23 cellular contexts compared by ENCODE assay signal in the genomic region with DNA sequence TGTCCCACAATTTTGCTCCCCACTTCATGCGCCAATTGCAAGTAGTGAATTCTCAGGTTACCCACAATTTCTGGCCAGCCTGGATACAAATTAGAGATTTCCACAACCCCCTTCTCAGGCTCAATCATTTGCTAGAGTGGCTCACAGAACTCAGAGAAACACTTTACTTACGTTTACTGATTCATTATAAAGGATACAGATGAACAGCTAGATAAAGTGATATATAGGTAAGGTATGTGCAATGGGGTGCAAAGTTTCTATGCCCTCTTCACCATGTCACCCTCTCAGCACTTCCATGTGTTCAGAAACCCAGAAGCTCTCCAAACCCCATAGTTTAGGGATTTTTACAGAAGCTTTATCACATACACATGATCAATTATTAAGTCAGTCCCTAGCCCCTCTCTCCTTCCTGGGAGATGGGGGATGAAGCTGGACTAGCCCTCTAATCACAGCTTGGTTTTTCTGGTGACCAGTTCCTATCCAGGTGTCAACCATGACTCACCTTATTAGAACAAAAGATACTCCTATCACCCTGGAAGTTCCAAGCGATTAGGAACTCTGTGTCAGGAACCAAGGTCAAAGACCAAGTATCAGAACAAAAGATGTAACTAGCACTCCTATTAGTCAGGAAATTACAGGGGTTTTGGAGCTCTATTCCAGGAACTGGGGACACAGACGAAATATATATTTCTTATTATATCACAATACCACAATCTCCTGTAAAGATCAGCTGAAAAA. TPM values are rescaled to one million over a fixed set of nuclear protein-coding genes. Genes with fewer than 3 reads are reported as not detected.
DNase-seq lines count a peak whose midpoint lies in the region; ATAC-seq, FAIRE-seq and TF ChIP-seq lines count a peak whose summit lies in the region.
"Had no signal": no experiment of that assay in that cellular context is flagged by ENCODE, and none has a peak within 500 bp of the region (broad histone marks: within the 10 kb centered on the region; RNA-seq: fewer than 3 reads in every experiment).

No MANE protein-coding gene starts in this region.

- H3K4me1 ChIP-seq in HepG2 (ENCODE audit: insufficient read depth, low read length) = no peaks in the 10 kb centered on the region
- no peaks in the 10 kb centered on the region for H3K4me1 ChIP-seq in right lobe of liver
- peaks cover 10% of the 10 kb centered on the region for H3K4me1 ChIP-seq in astrocyte (ENCODE audit: insufficient read depth, low read length)

- WGBS in HepG2 (ENCODE audit: low lambda C conversion rate) = 30% methylated on average over 4 of the region's 4 CpGs
- 48% methylated on average over 4 of the region's 4 CpGs for WGBS in right lobe of liver (ENCODE audit: insufficient coverage, low coverage, low lambda C conversion rate, missing lambda C conversion rate)
- 57 to 61% methylated on average over 4 of the region's 4 CpGs for WGBS in lower leg skin, 2 donors

- no peaks in the 10 kb centered on the region for H3K36me3 ChIP-seq in HepG2 (replicated peaks in 1 of 2; ENCODE audit: control insufficient read depth in 1 of 2, insufficient read depth in 2 of 2, low read length in 2 of 2)
- H3K36me3 ChIP-seq in right lobe of liver = no peaks in the 10 kb centered on the region
- no peaks in the 10 kb centered on the region for H3K36me3 ChIP-seq in astrocyte (ENCODE audit: insufficient read depth, low read length)
- H3K36me3 ChIP-seq: SJSA1 had no signal

- H3K27ac Mint-ChIP-seq in astrocyte (ENCODE audit: unreplicated experiment) = peak overlapping the region; percentile 84
- no peak overlapping the region for H3K27ac Mint-ChIP-seq in activated T-helper 1 cell treated with anti-CD3 and anti-CD28 coated beads, Interleukin-12 subunit alpha, Interleukin-12 subunit beta, Interleukin-2, Interleukin-4 antibody, amounts not matched to agents 30 ng/mL and 10 ng/mL and 1 ng/mL, durations not matched to agents 14 hours and 24 hours and 36 hours
- H3K27ac Mint-ChIP-seq: CD8-positive, alpha-beta T cell had no signal

- CTCF ChIA-PET in HepG2 (lab: Yijun Ruan, JAX; ENCODE audit: low intra/inter-chr PET ratio, low total read pairs) = no interaction called here

- H2AFZ ChIP-seq in HepG2 (ENCODE audit: low read length) = no peak overlapping the region
- no peak overlapping the region for H2AFZ ChIP-seq in astrocyte (ENCODE audit: low read depth, low read length)

- H3K9ac ChIP-seq in HepG2 (ENCODE audit: insufficient read depth, low read depth, low read length) (no peak overlapping the region), astrocyte (ENCODE audit: low read length) (no peak overlapping the region)

- TF ChIP-seq EP300 in HepG2 (IDR thresholded peaks at IDR 0.05; ENCODE audit: low read depth in 2 of 2, low read length in 2 of 2) (no peak), HepG2 (CRISPR knock-in tag; IDR thresholded peaks at IDR 0.05; ENCODE audit: borderline replicate concordance) (no peak)

- no peaks in the 10 kb centered on the region for H3K9me3 Mint-ChIP-seq in astrocyte (ENCODE audit: unreplicated experiment)
- H3K9me3 Mint-ChIP-seq in activated T-helper 1 cell treated with anti-CD3 and anti-CD28 coated beads, Interleukin-12 subunit alpha, Interleukin-12 subunit beta, Interleukin-2, Interleukin-4 antibody, amounts not matched to agents 30 ng/mL and 10 ng/mL and 1 ng/mL, durations not matched to agents 14 hours and 24 hours and 36 hours = no peaks in the 10 kb centered on the region
- H3K9me3 Mint-ChIP-seq: CD8-positive, alpha-beta T cell had no signal

- H3K9me3 ChIP-seq in HepG2 (ENCODE audit: low read length) (no peaks in the 10 kb centered on the region), right lobe of liver (no peaks in the 10 kb centered on the region), astrocyte (ENCODE audit: insufficient read depth, low read depth, low read length) (no peaks in the 10 kb centered on the region)
- H3K9me3 ChIP-seq: SJSA1 had no signal

- peaks cover 21% of the 10 kb centered on the region for H3K4me1 Mint-ChIP-seq in astrocyte (ENCODE audit: low read depth, unreplicated experiment)
- no peaks in the 10 kb centered on the region for H3K4me1 Mint-ChIP-seq in activated T-helper 1 cell treated with anti-CD3 and anti-CD28 coated beads, Interleukin-12 subunit alpha, Interleukin-12 subunit beta, Interleukin-2, Interleukin-4 antibody, amounts not matched to agents 30 ng/mL and 10 ng/mL and 1 ng/mL, durations not matched to agents 14 hours and 24 hours and 36 hours (ENCODE audit: low read depth)

- H3K36me3 Mint-ChIP-seq in astrocyte (ENCODE audit: low read depth, unreplicated experiment) = no peaks in the 10 kb centered on the region
- H3K36me3 Mint-ChIP-seq in activated T-helper 1 cell treated with anti-CD3 and anti-CD28 coated beads, Interleukin-12 subunit alpha, Interleukin-12 subunit beta, Interleukin-2, Interleukin-4 antibody, amounts not matched to agents 30 ng/mL and 10 ng/mL and 1 ng/mL, durations not matched to agents 14 hours and 24 hours and 36 hours (ENCODE audit: low read depth) = no peaks in the 10 kb centered on the region
- H3K36me3 Mint-ChIP-seq: CD8-positive, alpha-beta T cell had no signal

- H3K79me2 ChIP-seq in HepG2 (ENCODE audit: insufficient read depth, low read length) (no peaks in the 10 kb centered on the region), astrocyte (ENCODE audit: insufficient read depth, low read length) (no peaks in the 10 kb centered on the region)

- H3K27me3 ChIP-seq in HepG2 (ENCODE audit: control insufficient read depth in 1 of 2, insufficient read depth in 2 of 2, low read length in 2 of 2) (no peaks in the 10 kb centered on the region), right lobe of liver (no peaks in the 10 kb centered on the region), astrocyte (ENCODE audit: insufficient read depth, low read length) (no peaks in the 10 kb centered on the region)
- H3K27me3 ChIP-seq: SJSA1 had no signal

- H3K27me3 Mint-ChIP-seq in astrocyte (ENCODE audit: low read depth, unreplicated experiment) = no peaks in the 10 kb centered on the region
- peaks cover 2% of the 10 kb centered on the region for H3K27me3 Mint-ChIP-seq in activated T-helper 1 cell treated with anti-CD3 and anti-CD28 coated beads, Interleukin-12 subunit alpha, Interleukin-12 subunit beta, Interleukin-2, Interleukin-4 antibody, amounts not matched to agents 30 ng/mL and 10 ng/mL and 1 ng/mL, durations not matched to agents 14 hours and 24 hours and 36 hours (ENCODE audit: insufficient read depth)

- H3K4me3 Mint-ChIP-seq in astrocyte (ENCODE audit: unreplicated experiment) = no peak overlapping the region
- H3K4me3 Mint-ChIP-seq in activated T-helper 1 cell treated with anti-CD3 and anti-CD28 coated beads, Interleukin-12 subunit alpha, Interleukin-12 subunit beta, Interleukin-2, Interleukin-4 antibody, amounts not matched to agents 30 ng/mL and 10 ng/mL and 1 ng/mL, durations not matched to agents 14 hours and 24 hours and 36 hours = no peak overlapping the region
- H3K4me3 Mint-ChIP-seq: CD8-positive, alpha-beta T cell had no signal

- TF ChIP-seq RAD21 in HepG2 (CRISPR knock-in tag; IDR thresholded peaks at IDR 0.05) = no peak

- no TSS peak for BruUV-seq in HepG2 (replicated peaks; lab: Mats Ljungman, UMichigan)

- H3K4me2 ChIP-seq in HepG2 (ENCODE audit: low read depth, low read length) (no peak overlapping the region), astrocyte (ENCODE audit: low read length) (no peak overlapping the region)

- in situ Hi-C loops in HepG2 (cut with HindIII; ENCODE audit: extremely low pct_ligation_motif_present, low pct_unique_long_range_greater_than_20kb) = no loop called here

- FAIRE-seq in HepG2 (lab: Jason Lieb, UNC) (no peak), astrocyte (lab: Jason Lieb, UNC) (no peak)
- FAIRE-seq: GM12878, H54 had no signal

- intact Hi-C loops in HepG2 (cut with micrococcal nuclease; ENCODE audit: unreplicated experiment) = no loop called here
- intact Hi-C loops in right lobe of liver (cut with DNase I) = no loop called here
- intact Hi-C loops in lower leg skin (cut with DNase I; ENCODE audit: low total_unique reads) = no loop called here
- intact Hi-C loops in activated T-helper 1 cell treated with anti-CD3 and anti-CD28 coated beads, Interleukin-12 subunit alpha, Interleukin-12 subunit beta, Interleukin-2, Interleukin-4 antibody, amounts not matched to agents 30 ng/mL and 10 ng/mL and 1 ng/mL, durations not matched to agents 14 hours and 24 hours and 36 hours (cut with micrococcal nuclease) = no loop called here
- intact Hi-C loops in Right ventricle myocardium superior (cut with DNase I) = no loop called here

- TF ChIP-seq POLR2A in HepG2 (IDR thresholded peaks at IDR 0.05; ENCODE audit: insufficient read depth in 1 of 2, low read depth in 2 of 2, low read length in 2 of 2) (no peak), right lobe of liver (IDR thresholded peaks at IDR 0.05) (no peak), erythroblast (IDR thresholded peaks at IDR 0.05; ENCODE audit: low read length) (no peak), lower leg skin (IDR thresholded peaks at IDR 0.05) (no peak)

- H4K20me1 ChIP-seq in HepG2 (ENCODE audit: insufficient read depth, low read length) = no peaks in the 10 kb centered on the region
- no peaks in the 10 kb centered on the region for H4K20me1 ChIP-seq in astrocyte (ENCODE audit: insufficient read depth, low read length)

- no peak for TF ChIP-seq CTCF in HepG2 (CRISPR knock-in tag; IDR thresholded peaks at IDR 0.05)
- TF ChIP-seq CTCF in right lobe of liver (IDR thresholded peaks at IDR 0.05) = no peak
- TF ChIP-seq CTCF in astrocyte (IDR thresholded peaks at IDR 0.05; ENCODE audit: insufficient read depth, low read depth, low read length) = no peak
- TF ChIP-seq CTCF in lower leg skin (IDR thresholded peaks at IDR 0.05) = no peak

- peak; percentile 8 for DNase-seq in HepG2 (ENCODE audit: low spot score)
- no peak for DNase-seq in right lobe of liver
- no peak for DNase-seq in astrocyte (ENCODE audit: low read depth)
- DNase-seq in kidney tubule cell (ENCODE audit: low spot score) = peak; percentile 80
- no peak for DNase-seq in erythroblast (lab: John Stamatoyannopoulos, UW)
- DNase-seq in lower leg skin (ENCODE audit: low spot score in 2 of 2) = no peak
- DNase-seq in activated T-helper 1 cell treated with anti-CD3 and anti-CD28 coated beads, Interleukin-12 subunit alpha, Interleukin-12 subunit beta, Interleukin-2, Interleukin-4 antibody, amounts not matched to agents 30 ng/mL and 10 ng/mL and 1 ng/mL, durations not matched to agents 14 hours and 24 hours and 36 hours (ENCODE audit: low spot score) = no peak
- DNase-seq in Right ventricle myocardium superior = no peak
- DNase-seq: AML-193; C1 segment of cervical spinal cord; CD8-positive, alpha-beta T cell; DND-41; KBM-7; NCI-H1092 treated with DMSO at 0.1 percent for 48 hours; NCI-H146; NCI-H2029; NCI-H226; NCI-H510A treated with DMSO at 0.1 percent for 48 hours; NCI-H748 treated with DMSO at 0.1 percent for 48 hours had no signal

- POLR2A ChIA-PET in HepG2 (lab: Yijun Ruan, JAX) = no interaction called here

- H3K27ac ChIP-seq in HepG2 (ENCODE audit: extremely low read length, insufficient read depth, low read length) (no peak overlapping the region), right lobe of liver (no peak overlapping the region), astrocyte (ENCODE audit: low read depth, low read length) (no peak overlapping the region)
- H3K27ac ChIP-seq: SJSA1 had no signal

- ATAC-seq in HepG2 = no peak
- ATAC-seq in right lobe of liver = no peak
- no peak for ATAC-seq in Right ventricle myocardium superior (ENCODE audit: poor library complexity)
- ATAC-seq: CD8-positive, alpha-beta T cell; GM12878; Panc1 had no signal

- H3K4me3 ChIP-seq in HepG2 (replicated peaks in 1 of 3; ENCODE audit: insufficient read depth in 1 of 3, low read depth in 2 of 3, low read length in 3 of 3) (no peak overlapping the region), right lobe of liver (no peak overlapping the region), astrocyte (ENCODE audit: insufficient read depth, low read depth, low read length) (no peak overlapping the region), lower leg skin (ENCODE audit: low read depth, poor library complexity, severe bottlenecking) (no peak overlapping the region)
- H3K4me3 ChIP-seq: GM12878, SJSA1 had no signal

RNA-seq across cellular contexts. Expression of a gene that starts 33.5 kb away (rescaled TPM):
- total RNA-seq in HepG2 (2016; rRNA removed; fragmentation: Illumina TruSeq; extraction: Trizol) (4.5 and 5.0 TPM in 2 replicates), right lobe of liver (1 to 10 TPM; 3.6 to 9.7 (median 6.5) TPM), astrocyte (33.0 and 33.7 TPM in 2 replicates), lower leg skin (1 to 10 TPM; 4.0 to 8.1 (median 6.1) TPM), Right ventricle myocardium superior (14.5 TPM)
- total RNA-seq in HepG2 (2016; cell fraction: cytosol; rRNA removed; fragmentation: Illumina TruSeq; extraction: Trizol; ENCODE audit: low read depth) = 7.8 and 9.2 TPM in 2 replicates
- total RNA-seq in HepG2 (2016; cell fraction: insoluble cytoplasmic fraction; rRNA removed; fragmentation: Illumina TruSeq; extraction: Trizol) = 3.7 and 4.6 TPM in 2 replicates
- total RNA-seq in HepG2 (2016; cell fraction: membrane; rRNA removed; fragmentation: Illumina TruSeq; extraction: Trizol) = 2.1 and 2.2 TPM in 2 replicates
- total RNA-seq in HepG2 (2016; cell fraction: nucleus; rRNA removed; fragmentation: Illumina TruSeq; extraction: Trizol) = 9.7 and 10.0 TPM in 2 replicates
- 7.2 and 11.0 TPM in 2 replicates for polyA plus RNA-seq in HepG2 (2011; rRNA removed)
- 5.8 and 7.3 TPM in 2 replicates for polyA plus RNA-seq in HepG2 (2011; cell fraction: cytosol; rRNA removed)
- polyA plus RNA-seq in HepG2 (2011; cell fraction: nucleus; rRNA removed) = 5.5 and 6.6 TPM in 2 replicates
- polyA plus RNA-seq in HepG2 (2012) = 4.5 and 5.6 TPM in 2 replicates
- polyA plus RNA-seq in HepG2 (2016; cell fraction: cytosol; fragmentation: Illumina TruSeq; extraction: Trizol; ENCODE audit: low read depth) = 0.36 and 0.37 TPM in 2 replicates
- polyA plus RNA-seq in HepG2 (2016; cell fraction: insoluble cytoplasmic fraction; fragmentation: Illumina TruSeq; extraction: Trizol; ENCODE audit: low read depth) = 3.5 and 4.0 TPM in 2 replicates
- 0.66 and 1.3 TPM in 2 replicates for polyA plus RNA-seq in HepG2 (2016; cell fraction: membrane; fragmentation: Illumina TruSeq; extraction: Trizol; ENCODE audit: low read depth)
- polyA plus RNA-seq in HepG2 (2016; cell fraction: nucleus; fragmentation: Illumina TruSeq; extraction: Trizol; ENCODE audit: insufficient read depth, low read depth) = 7.2 and 7.6 TPM in 2 replicates
- polyA minus RNA-seq in HepG2 (2011; rRNA and poly(A)+ RNA removed; ENCODE audit: low replicate concordance) = 22.2 and 33.9 TPM in 2 replicates
- 6.5 and 9.2 TPM in 2 replicates for polyA minus RNA-seq in HepG2 (2011; cell fraction: cytosol; rRNA and poly(A)+ RNA removed)
- polyA minus RNA-seq in HepG2 (2011; cell fraction: nucleus; rRNA and poly(A)+ RNA removed) = 20.6 and 23.2 TPM in 2 replicates
- total RNA-seq in activated T-helper 1 cell treated with anti-CD3 and anti-CD28 coated beads, Interleukin-12 subunit alpha, Interleukin-12 subunit beta, Interleukin-2, Interleukin-4 antibody, amounts not matched to agents 30 ng/mL and 10 ng/mL and 1 ng/mL, durations not matched to agents 14 hours and 24 hours and 36 hours = not detected in 2 replicates
- total RNA-seq: CD8-positive, alpha-beta T cell; GM12878 had no signal
- polyA plus RNA-seq: GM12878 had no signal

Comparison
In these comparisons a context has a peak if more than half of its experiments do, and no peak if none do; other contexts are left out.
1. DNase-seq: peak in HepG2 (single experiment) and kidney tubule cell (single experiment); none in right lobe of liver (0 of 3), astrocyte (single experiment), erythroblast (0 of 2), lower leg skin (0 of 2), activated T-helper 1 cell treated with anti-CD3 and anti-CD28 coated beads, Interleukin-12 subunit alpha, Interleukin-12 subunit beta, Interleukin-2, Interleukin-4 antibody, amounts not matched to agents 30 ng/mL and 10 ng/mL and 1 ng/mL, durations not matched to agents 14 hours and 24 hours and 36 hours (single experiment) and Right ventricle myocardium superior (single experiment).